In the genomic region with DNA sequence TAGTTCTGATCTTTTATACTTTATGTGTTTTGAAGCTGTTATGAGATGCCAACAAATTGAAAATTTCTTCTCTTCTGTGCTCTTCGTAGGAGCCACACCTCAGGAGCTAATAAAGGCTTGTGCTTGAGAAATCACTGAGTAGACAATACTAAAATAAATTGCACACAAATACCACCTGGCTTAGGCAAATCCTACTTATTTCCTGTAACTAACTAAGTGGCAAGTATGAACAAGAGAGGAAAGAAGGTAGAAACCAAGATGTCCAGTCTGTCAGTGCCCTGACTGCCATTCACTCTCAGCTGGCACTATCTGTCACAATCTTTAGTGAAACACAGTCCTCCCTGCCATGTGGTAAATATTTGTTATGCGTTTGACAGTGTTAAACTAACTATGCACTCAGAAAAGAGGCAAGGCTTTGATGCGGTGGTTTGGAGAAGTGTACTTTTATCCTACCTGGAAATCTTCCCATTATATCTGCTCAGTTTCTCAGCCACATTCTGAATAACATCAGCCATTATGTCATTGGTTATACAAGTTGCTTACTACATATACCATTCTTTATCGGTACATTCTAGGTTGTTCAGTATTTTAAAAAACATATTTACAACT, we compare ENCODE assay signal across 25 cellular contexts.
"Had no signal": no experiment of that assay in that cellular context is flagged by ENCODE, and none has a peak within 500 bp of the region (broad histone marks: within the 10 kb centered on the region; RNA-seq: fewer than 3 reads in every experiment).

No MANE protein-coding gene starts in this region.

- H3K4me3 ChIP-seq: esophagus muscularis mucosa, heart right ventricle, lower lobe of right lung, prostate gland, sigmoid colon, stomach, tibial artery, upper lobe of left lung had no signal

- H3K36me3 Mint-ChIP-seq: immature natural killer cell; mesothelial cell of epicardium; naive thymus-derived CD4-positive, alpha-beta T cell; stimulated activated effector memory CD8-positive, alpha-beta T cell treated with anti-CD3 and anti-CD28 coated beads, Interleukin-12 subunit alpha, Interleukin-12 subunit beta, amount 100 ng/mL, for 72 hours had no signal

- H3K9me3 ChIP-seq: esophagus muscularis mucosa, lower lobe of right lung, prostate gland, sigmoid colon, tibial artery, upper lobe of left lung had no signal

- H3K4me3 Mint-ChIP-seq: immature natural killer cell; mesothelial cell of epicardium; naive thymus-derived CD4-positive, alpha-beta T cell; nephron; stimulated activated effector memory CD8-positive, alpha-beta T cell treated with anti-CD3 and anti-CD28 coated beads, Interleukin-12 subunit alpha, Interleukin-12 subunit beta, amount 100 ng/mL, for 72 hours had no signal

- H3K27me3 ChIP-seq: heart right ventricle, sigmoid colon, stomach, tibial artery, upper lobe of left lung had no signal

- DNase-seq: cerebellar nuclear complex; cortex of kidney; foreskin melanocyte; glutamatergic neuron; hypothalamus; immature natural killer cell; islet precursor cell; kidney glomerular epithelial cell; lower lobe of right lung; naive thymus-derived CD4-positive, alpha-beta T cell; nucleus accumbens; sigmoid colon; stimulated activated CD4-positive, alpha-beta T cell treated with anti-CD3 and anti-CD28 coated beads, Interleukin-2, amount 100 ng/mL, for 24 hours; stimulated activated CD4-positive, alpha-beta T cell treated with anti-CD3 and anti-CD28 coated beads, Interleukin-4, amount 100 ng/mL, for 24 hours; stimulated activated naive CD4-positive, alpha-beta T cell treated with Interleukin-2 at 50 U/mL for 16 hours; stomach; tibial artery; upper lobe of left lung had no signal

- H3K27ac ChIP-seq: epithelial cell of prostate, esophagus muscularis mucosa, heart right ventricle, lower lobe of right lung, prostate gland, sigmoid colon, stomach, tibial artery, upper lobe of left lung had no signal

- H3K4me1 ChIP-seq: esophagus muscularis mucosa, lower lobe of right lung, prostate gland, sigmoid colon, stomach, tibial artery, upper lobe of left lung had no signal

- H3K36me3 ChIP-seq: esophagus muscularis mucosa, heart right ventricle, lower lobe of right lung, prostate gland, sigmoid colon, stomach, tibial artery, upper lobe of left lung had no signal

- H3K4me1 Mint-ChIP-seq: immature natural killer cell; mesothelial cell of epicardium; nephron; stimulated activated effector memory CD8-positive, alpha-beta T cell treated with anti-CD3 and anti-CD28 coated beads, Interleukin-12 subunit alpha, Interleukin-12 subunit beta, amount 100 ng/mL, for 72 hours had no signal

- H3K27me3 Mint-ChIP-seq: naive thymus-derived CD4-positive, alpha-beta T cell had no signal

- ATAC-seq: lower lobe of right lung; naive thymus-derived CD4-positive, alpha-beta T cell; stimulated activated effector memory CD8-positive, alpha-beta T cell treated with anti-CD3 and anti-CD28 coated beads, Interleukin-12 subunit alpha, Interleukin-12 subunit beta, amount 100 ng/mL, for 72 hours had no signal

- H3K27ac Mint-ChIP-seq: immature natural killer cell; mesothelial cell of epicardium; naive thymus-derived CD4-positive, alpha-beta T cell; nephron; stimulated activated effector memory CD8-positive, alpha-beta T cell treated with anti-CD3 and anti-CD28 coated beads, Interleukin-12 subunit alpha, Interleukin-12 subunit beta, amount 100 ng/mL, for 72 hours had no signal
